Comparison of ENCODE assay signal across 8 cellular contexts in the genomic region with DNA sequence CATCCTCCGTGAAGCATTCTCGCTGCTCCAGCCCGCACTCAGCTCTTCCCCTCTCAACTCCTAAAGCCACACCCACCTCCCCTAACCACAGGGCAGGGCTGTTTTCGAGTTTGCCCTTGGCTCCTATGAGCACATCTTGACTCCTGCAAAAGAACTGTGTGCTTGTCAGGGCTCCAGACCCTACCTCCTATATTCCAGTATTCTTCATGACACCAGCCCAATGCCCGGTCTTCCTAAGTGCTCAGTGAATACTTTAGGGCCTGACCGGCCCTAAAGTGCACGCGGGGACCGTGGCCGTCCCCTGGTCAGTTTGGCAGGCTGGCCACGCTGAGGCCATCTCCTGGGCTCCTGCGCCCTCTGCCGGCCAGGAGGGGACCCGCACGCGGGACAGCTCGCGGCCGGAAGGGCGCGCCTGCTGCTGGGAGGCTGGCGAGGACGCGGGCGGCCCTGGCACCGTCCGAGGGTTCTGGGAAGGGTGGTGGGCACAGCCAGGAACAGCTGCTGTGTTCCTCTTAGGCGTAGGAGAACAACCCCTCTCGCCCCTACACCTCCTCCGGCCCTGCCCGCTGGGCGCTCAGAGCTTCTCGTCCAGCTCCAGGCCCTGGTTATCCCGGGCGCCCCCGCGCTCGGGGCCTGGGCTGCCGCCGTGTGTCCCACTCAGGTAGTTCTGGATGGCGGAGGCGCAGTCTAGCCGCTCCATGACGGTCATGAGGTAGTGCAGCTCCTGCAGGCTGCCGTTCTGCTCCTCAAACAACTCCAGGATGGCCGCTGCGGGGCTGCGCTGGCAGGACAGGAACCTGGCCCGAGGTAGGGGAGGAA. TPM values are rescaled to one million over a fixed set of nuclear protein-coding genes. Genes with fewer than 3 reads are reported as not detected.
A peak's percentile ranks its signal among the peaks of the same experiment; 100 is the strongest.
DNase-seq lines count a peak whose midpoint lies in the region; ATAC-seq and TF ChIP-seq lines count a peak whose summit lies in the region.

No MANE protein-coding gene starts in this region.

- H3K36me3 ChIP-seq in hepatocyte (replicated peaks; ENCODE audit: insufficient read depth, low read depth) = no peaks in the 10 kb centered on the region
- no peaks in the 10 kb centered on the region for H3K36me3 ChIP-seq in vagina

- H3K79me2 ChIP-seq in hepatocyte = no peaks in the 10 kb centered on the region

- intact Hi-C loops in vagina (cut with DNase I) = no loop called here

- H2AFZ ChIP-seq in hepatocyte = peak overlapping the region; percentile 86

- DNase-seq in GDM1 (lab: John Stamatoyannopoulos, UW) (peak; percentile 83), Kasumi-1 (lab: John Stamatoyannopoulos, UW) (peak; percentile 68 to 72), T-helper 1 cell (peak; percentile 48 to 80 (median 54)), hepatocyte (ENCODE audit: low spot score) (peak; percentile 89), renal cortical epithelial cell (ENCODE audit: low read depth) (peak; percentile 33), vagina (ENCODE audit: extremely low spot score in 2 of 2) (no peak)

- no peaks in the 10 kb centered on the region for H3K9me3 ChIP-seq in hepatocyte (ENCODE audit: low read depth)
- no peaks in the 10 kb centered on the region for H3K9me3 ChIP-seq in vagina

- no peaks in the 10 kb centered on the region for H3K9me2 ChIP-seq in hepatocyte (replicated peaks; ENCODE audit: insufficient read depth)

- H3K27ac ChIP-seq in angular gyrus (ENCODE audit: low read depth, low read length) (peak overlapping the region; percentile 25), hepatocyte (peak overlapping the region; percentile 76), vagina (peak overlapping the region; percentile 76)

- H4K20me1 ChIP-seq in hepatocyte (ENCODE audit: insufficient read depth, poor library complexity, severe bottlenecking) = no peaks in the 10 kb centered on the region

- H3K4me2 ChIP-seq in hepatocyte = peak overlapping the region; percentile 82

- H3K4me3 ChIP-seq in hepatocyte (peak overlapping the region; percentile 23), vagina (peak overlapping the region; percentile 46 to 55)

- WGBS in hepatocyte (ENCODE audit: low lambda C conversion rate, missing lambda C conversion rate) = 7% methylated on average over 49 of the region's 49 CpGs

- no peak for TF ChIP-seq POLR2A in vagina (IDR thresholded peaks at IDR 0.05)

- peak; percentile 78 for ATAC-seq in GM21825 (IDR thresholded peaks at IDR 0.05; ENCODE audit: unreplicated experiment)

- TF ChIP-seq CTCF in hepatocyte (IDR thresholded peaks at IDR 0.05; ENCODE audit: poor library complexity) (peak; percentile 100), vagina (IDR thresholded peaks at IDR 0.05) (peak; percentile 92 to 97 (median 97))

- no peaks in the 10 kb centered on the region for H3K27me3 ChIP-seq in hepatocyte
- H3K27me3 ChIP-seq in vagina = no peaks in the 10 kb centered on the region

- H3K4me1 ChIP-seq in hepatocyte (ENCODE audit: insufficient read depth) (peaks cover 9% of the 10 kb centered on the region), vagina (peaks cover 16% of the 10 kb centered on the region)

RNA-seq across cellular contexts. Expression of a gene that starts 11.0 kb away (rescaled TPM):
- 38.1 and 42.9 TPM in 2 replicates for total RNA-seq in hepatocyte
- polyA plus RNA-seq in hepatocyte = 37.1 and 41.3 TPM in 2 replicates
- 2.4 and 9.6 TPM in 2 replicates for total RNA-seq in renal cortical epithelial cell
- total RNA-seq in vagina = 0.25 TPM

RNA-seq across cellular contexts. Expression of a gene that starts 14.3 kb away (rescaled TPM):
- 0.27 TPM in 1 of 2 replicates, not detected in the other for total RNA-seq in hepatocyte
- polyA plus RNA-seq in hepatocyte = 0.36 and 2.7 TPM in 2 replicates
- not detected in 2 replicates for total RNA-seq in renal cortical epithelial cell
- total RNA-seq in vagina = not detected

RNA-seq across cellular contexts. Expression of a gene that starts 25.0 kb away (rescaled TPM):
- total RNA-seq in hepatocyte = 2.9 and 3.1 TPM in 2 replicates
- polyA plus RNA-seq in hepatocyte = 2.8 and 4.3 TPM in 2 replicates
- not detected in 2 replicates for total RNA-seq in renal cortical epithelial cell
- total RNA-seq in vagina = not detected

RNA-seq across cellular contexts. Expression of a gene that starts 44.1 kb away (rescaled TPM):
- total RNA-seq in hepatocyte = 28.0 and 31.2 TPM in 2 replicates
- polyA plus RNA-seq in hepatocyte = 37.7 and 46.4 TPM in 2 replicates
- total RNA-seq in renal cortical epithelial cell = 10.1 and 17.1 TPM in 2 replicates
- total RNA-seq in vagina = 14.7 TPM

RNA-seq across cellular contexts. Expression of a gene that starts 44.8 kb away (rescaled TPM):
- 25.2 TPM in 2 replicates for total RNA-seq in hepatocyte
- 16.8 and 18.7 TPM in 2 replicates for polyA plus RNA-seq in hepatocyte
- total RNA-seq in renal cortical epithelial cell = 17.5 and 38.8 TPM in 2 replicates
- total RNA-seq in vagina = 22.8 TPM

Comparison
In these comparisons a context has a peak if more than half of its experiments do, and no peak if none do; other contexts are left out.
1. DNase-seq: peak in GDM1 (single experiment), Kasumi-1 (2 of 2), T-helper 1 cell (5 of 5), hepatocyte (single experiment) and renal cortical epithelial cell (single experiment); none in vagina (0 of 2).
2. H3K27ac ChIP-seq: peak in every context shown above with its lines; median percentile 76 in hepatocyte; 76 in vagina; 25 in angular gyrus.